In genomic region chr17:32269377-32269776, GRCh38 we compare ENCODE assay signal across 1 cellular context.
TF ChIP-seq lines count a peak whose summit lies in the region.

No MANE protein-coding gene starts in this region.

TF ChIP-seq in GM23338, 12 proteins besides CTCF, POLR2A, EP300 and RAD21 (continued from another document):
- TF ChIP-seq ZNF462 (CRISPR knock-in tag; IDR thresholded peaks at IDR 0.05) = no peak
- TF ChIP-seq POLR2AphosphoS5 (IDR thresholded peaks at IDR 0.05; ENCODE audit: low read depth) = no peak
- TF ChIP-seq CREB1 (CRISPR knock-in tag; IDR thresholded peaks at IDR 0.05; ENCODE audit: low read depth) = no peak
- no peak for TF ChIP-seq STAT1 (IDR thresholded peaks at IDR 0.05; ENCODE audit: unreplicated experiment)
- no peak for TF ChIP-seq EZH2phosphoT487 (IDR thresholded peaks at IDR 0.05; ENCODE audit: unreplicated experiment)
- TF ChIP-seq ETS1 (IDR thresholded peaks at IDR 0.05) = no peak
- TF ChIP-seq EZH2 (IDR thresholded peaks at IDR 0.05; ENCODE audit: low read depth, unreplicated experiment) = no peak
- TF ChIP-seq ZNF331 (CRISPR knock-in tag; IDR thresholded peaks at IDR 0.05; ENCODE audit: low read depth) = no peak
- TF ChIP-seq NANOG (IDR thresholded peaks at IDR 0.05; ENCODE audit: borderline replicate concordance) = no peak
